8 cellular contexts compared by ENCODE assay signal in the genomic region with DNA sequence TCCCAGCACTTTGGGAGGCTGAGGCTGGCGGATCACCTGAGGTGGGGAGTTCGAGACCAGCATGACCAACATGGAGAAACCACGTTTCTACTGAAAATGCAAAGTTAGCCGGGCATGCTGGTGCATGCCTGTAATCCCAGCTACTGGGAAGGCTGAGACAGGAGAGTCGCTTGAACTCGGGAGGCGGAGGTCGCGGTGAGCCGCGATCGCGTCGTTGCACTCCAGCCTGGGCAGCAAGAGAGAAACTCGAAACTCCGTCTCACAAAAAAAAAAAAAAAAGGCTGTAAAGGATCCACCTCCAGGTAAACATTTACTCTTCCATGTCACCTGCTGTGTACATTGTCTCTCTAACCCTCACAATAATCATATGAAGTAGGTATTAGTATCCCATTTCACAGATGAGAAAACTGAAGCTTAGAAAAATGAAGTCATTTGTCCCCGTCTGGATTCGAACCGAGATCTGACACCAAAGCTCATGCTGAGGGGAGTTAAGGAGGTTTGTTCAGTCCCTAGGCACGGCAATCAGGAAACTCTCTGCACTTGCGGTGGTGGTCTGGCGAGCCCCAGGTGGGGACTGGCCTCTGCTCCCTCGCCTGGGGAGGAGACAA. TPM values are rescaled to one million over a fixed set of nuclear protein-coding genes. Genes with fewer than 3 reads are reported as not detected.
DNase-seq lines count a peak whose midpoint lies in the region; ATAC-seq and TF ChIP-seq lines count a peak whose summit lies in the region.

No MANE protein-coding gene starts in this region.

- no peak for TF ChIP-seq RAD21 in IMR-90 (IDR thresholded peaks at IDR 0.05; ENCODE audit: low read length)

- H4K5ac ChIP-seq in IMR-90 (ENCODE audit: low read depth, low read length) = no peak overlapping the region

- CTCF ChIA-PET in IMR-90 (lab: Yijun Ruan, JAX) = no interaction called here

- no peak overlapping the region for H2BK5ac ChIP-seq in IMR-90 (ENCODE audit: low read depth, low read length, poor library complexity, severe bottlenecking)

- H3K9me1 ChIP-seq in IMR-90 (ENCODE audit: insufficient read depth, low read length) = peaks cover 2% of the 10 kb centered on the region; the same call in 1 of the 2 replicates

- H3K9ac ChIP-seq in IMR-90 (ENCODE audit: low read depth, low read length) = no peak overlapping the region

- no peak overlapping the region for H3K4ac ChIP-seq in IMR-90 (ENCODE audit: low read depth, low read length)

- peaks cover 27 to 49% (median 34%) of the 10 kb centered on the region in 4 donors for H3K4me1 Mint-ChIP-seq in CD4-positive, CD25-positive, alpha-beta regulatory T cell
- peaks cover 21% of the 10 kb centered on the region for H3K4me1 Mint-ChIP-seq in chondrocyte (ENCODE audit: low read depth)
- no peaks in the 10 kb centered on the region for H3K4me1 Mint-ChIP-seq in nephron

- TF ChIP-seq POLR2A in IMR-90 (IDR thresholded peaks at IDR 0.05; ENCODE audit: low read depth, low read length) = no peak

- peaks cover 6 to 8% of the 10 kb centered on the region in 2 experiments for H3K9me3 ChIP-seq in CD4-positive, CD25-positive, alpha-beta regulatory T cell (ENCODE audit: control insufficient read depth in 2 of 2, low read length in 2 of 2)
- peaks cover 4% of the 10 kb centered on the region; the same call in 1 of the 2 replicates for H3K9me3 ChIP-seq in IMR-90 (ENCODE audit: control insufficient read depth, insufficient read depth, low read length)

- peaks cover 12% of the 10 kb centered on the region for H3K36me3 ChIP-seq in CD4-positive, CD25-positive, alpha-beta regulatory T cell (ENCODE audit: control insufficient read depth, insufficient read depth, low read length)
- no peaks in the 10 kb centered on the region for H3K36me3 ChIP-seq in IMR-90 (ENCODE audit: control insufficient read depth, insufficient read depth, low read length)

- no peak overlapping the region for H2AK5ac ChIP-seq in IMR-90 (ENCODE audit: low read depth, low read length)

- TF ChIP-seq CTCF in IMR-90 (conservative IDR thresholded peaks at IDR 0.05; ENCODE audit: low read depth, low read length) (no peak), chondrocyte (IDR thresholded peaks at IDR 0.05) (no peak), nephron (IDR thresholded peaks at IDR 0.05; ENCODE audit: unreplicated experiment in 3 of 3) (no peak)

- DNase-seq in CD4-positive, CD25-positive, alpha-beta regulatory T cell = no peak
- DNase-seq in IMR-90 = no peak
- DNase-seq in chondrocyte (ENCODE audit: low spot score) = no peak
- DNase-seq in midbrain (lab: John Stamatoyannopoulos, UW) = no peak

- no peak overlapping the region for H3K14ac ChIP-seq in IMR-90 (replicated peaks; ENCODE audit: low read depth, low read length)

- peaks cover 38% of the 10 kb centered on the region for H3K4me1 ChIP-seq in CD4-positive, CD25-positive, alpha-beta regulatory T cell (ENCODE audit: control insufficient read depth, insufficient read depth, low read length, poor library complexity, severe bottlenecking)
- H3K4me1 ChIP-seq in IMR-90 (ENCODE audit: control insufficient read depth, insufficient read depth, low read length) = no peaks in the 10 kb centered on the region

- H3K27me3 ChIP-seq in CD4-positive, CD25-positive, alpha-beta regulatory T cell (ENCODE audit: control insufficient read depth, insufficient read depth, low read length) = no peaks in the 10 kb centered on the region
- no peaks in the 10 kb centered on the region for H3K27me3 ChIP-seq in IMR-90 (ENCODE audit: control insufficient read depth, insufficient read depth, low read length)

- H2BK15ac ChIP-seq in IMR-90 (ENCODE audit: low read depth, low read length) = no peak overlapping the region

- in situ Hi-C loops in IMR-90 (cut with MboI; ENCODE audit: low sequenced_read_pairs) = no loop called here

- H4K91ac ChIP-seq in IMR-90 (ENCODE audit: insufficient read depth, low read depth, low read length) = no peak overlapping the region

- H2BK120ac ChIP-seq in IMR-90 (ENCODE audit: low read depth, low read length) = no peak overlapping the region

- no peaks in the 10 kb centered on the region for H3K27me3 Mint-ChIP-seq in CD4-positive, CD25-positive, alpha-beta regulatory T cell
- no peaks in the 10 kb centered on the region for H3K27me3 Mint-ChIP-seq in chondrocyte (ENCODE audit: low read depth)
- H3K27me3 Mint-ChIP-seq in nephron (ENCODE audit: low read depth) = peaks cover 40% of the 10 kb centered on the region

- peak overlapping the region; percentile 83 for H2AFZ ChIP-seq in IMR-90 (replicated peaks; ENCODE audit: low read length, poor library complexity)

- dilution Hi-C loops in IMR-90 (cut with HindIII; ENCODE audit: low sequenced_read_pairs, unreplicated experiment) = no loop called here

- peak overlapping the region; percentile 70 for H3K4me3 ChIP-seq in CD4-positive, CD25-positive, alpha-beta regulatory T cell (ENCODE audit: low read depth, low read length)
- H3K4me3 ChIP-seq in IMR-90 (ENCODE audit: insufficient read depth, low read depth, low read length) = no peak overlapping the region

- 68% methylated on average over 12 of the region's 23 CpGs; no CpG with 5 or more reads in 1 of the 2 experiments for WGBS in IMR-90 (ENCODE audit: extremely low coverage in 2 of 2, insufficient read length in 1 of 2), 2 experiments

- ATAC-seq in CD4-positive, CD25-positive, alpha-beta regulatory T cell (ENCODE audit: low read depth in 2 of 2) = no peak
- no peak for ATAC-seq in IMR-90 (ENCODE audit: low read depth)
- ATAC-seq in HG03097 (IDR thresholded peaks at IDR 0.05; ENCODE audit: low FRiP score, unreplicated experiment) = no peak
- ATAC-seq in HG03460 (IDR thresholded peaks at IDR 0.05; ENCODE audit: unreplicated experiment) = no peak
- ATAC-seq in HG03025 (IDR thresholded peaks at IDR 0.05; ENCODE audit: low FRiP score, unreplicated experiment) = no peak

- peak overlapping the region; percentile 87 for H3K27ac ChIP-seq in CD4-positive, CD25-positive, alpha-beta regulatory T cell (ENCODE audit: insufficient read depth, low read length, poor library complexity, severe bottlenecking)
- H3K27ac ChIP-seq in IMR-90 (ENCODE audit: insufficient read depth, low read length) = no peak overlapping the region

- H3K27ac Mint-ChIP-seq in CD4-positive, CD25-positive, alpha-beta regulatory T cell = peak overlapping the region; percentile 94 to 97 (median 96)
- H3K27ac Mint-ChIP-seq in chondrocyte (ENCODE audit: unreplicated experiment) = no peak overlapping the region
- no peak overlapping the region for H3K27ac Mint-ChIP-seq in nephron

- H3K9me3 Mint-ChIP-seq in CD4-positive, CD25-positive, alpha-beta regulatory T cell = peaks cover 0 to 12% (median 0%) of the 10 kb centered on the region in 7 donors
- H3K9me3 Mint-ChIP-seq in chondrocyte (ENCODE audit: low read depth) = peaks cover 31% of the 10 kb centered on the region
- H3K9me3 Mint-ChIP-seq in nephron = peaks cover 18% of the 10 kb centered on the region

- intact Hi-C loops in IMR-90 (cut with micrococcal nuclease) = no loop called here

- H3K36me3 Mint-ChIP-seq in CD4-positive, CD25-positive, alpha-beta regulatory T cell = peaks cover 32% of the 10 kb centered on the region
- H3K36me3 Mint-ChIP-seq in chondrocyte (ENCODE audit: low read depth) (no peaks in the 10 kb centered on the region), nephron (ENCODE audit: low read depth) (no peaks in the 10 kb centered on the region)

- no peak overlapping the region for H3K56ac ChIP-seq in IMR-90 (ENCODE audit: extremely low read depth, insufficient read depth, low read length)

- H2AK9ac ChIP-seq in IMR-90 (replicated peaks; ENCODE audit: low read depth, low read length, poor library complexity) = no peak overlapping the region

- BruUV-seq in IMR-90 (replicated peaks; lab: Mats Ljungman, UMichigan) = no TSS peak

- H3K79me1 ChIP-seq in IMR-90 (ENCODE audit: low read depth in 1 of 2, low read length in 2 of 2) = no peaks in the 10 kb centered on the region

- H3K23ac ChIP-seq in IMR-90 (ENCODE audit: low read depth, low read length) = no peak overlapping the region

- no peak overlapping the region for H3K4me2 ChIP-seq in IMR-90 (ENCODE audit: low read depth, low read length)

- peak overlapping the region; percentile 90 to 97 (median 96) for H3K4me3 Mint-ChIP-seq in CD4-positive, CD25-positive, alpha-beta regulatory T cell
- H3K4me3 Mint-ChIP-seq in chondrocyte (ENCODE audit: unreplicated experiment) = peak overlapping the region; percentile 22
- H3K4me3 Mint-ChIP-seq in nephron = peak overlapping the region in 2 of 3 experiments; percentile 26 to 51

- no peak overlapping the region for H3K18ac ChIP-seq in IMR-90 (ENCODE audit: low read depth, low read length)

- H2BK20ac ChIP-seq in IMR-90 (ENCODE audit: low read depth, low read length) = no peak overlapping the region

- POLR2A ChIA-PET in IMR-90 (lab: Charles Lee; ENCODE audit: unreplicated experiment) = no interaction called here

- no peaks in the 10 kb centered on the region for H4K20me1 ChIP-seq in IMR-90 (ENCODE audit: insufficient read depth, low read length)

- H4K8ac ChIP-seq in IMR-90 (ENCODE audit: low read depth in 2 of 2, low read length in 2 of 2) = no peak overlapping the region

TF ChIP-seq in IMR-90, 13 proteins besides CTCF, POLR2A, EP300 and RAD21:
- TF ChIP-seq NFE2L2 (IDR thresholded peaks at IDR 0.05; ENCODE audit: low read depth, low read length) = no peak
- no peak for TF ChIP-seq MAFK (IDR thresholded peaks at IDR 0.05; ENCODE audit: low read depth, low read length)

RNA-seq across cellular contexts. Expression of a gene that starts 0.5 kb away (rescaled TPM):
- total RNA-seq in CD4-positive, CD25-positive, alpha-beta regulatory T cell = 354 TPM
- 10 to 100 TPM; 65.9 to 76.0 (median 69.4) TPM for polyA plus RNA-seq in CD4-positive, CD25-positive, alpha-beta regulatory T cell
- total RNA-seq in IMR-90 (2012; rRNA removed) = 1.4 and 3.0 TPM in 2 replicates
- polyA plus RNA-seq in IMR-90 (2012; rRNA removed) = 0.47 and 0.72 TPM in 2 replicates
- polyA plus RNA-seq in IMR-90 (2012; cell fraction: cytosol; rRNA removed) = 0.25 and 0.32 TPM in 2 replicates
- 0.51 and 0.87 TPM in 2 replicates for polyA plus RNA-seq in IMR-90 (2012; cell fraction: nucleus; rRNA removed; ENCODE audit: low replicate concordance)
- total RNA-seq in chondrocyte = 2.0 to 11.8 TPM (median 3.1 TPM) in 3 replicates

RNA-seq across cellular contexts. Expression of a gene that starts 53.0 kb away (rescaled TPM):
- 11.5 TPM for total RNA-seq in CD4-positive, CD25-positive, alpha-beta regulatory T cell
- polyA plus RNA-seq in CD4-positive, CD25-positive, alpha-beta regulatory T cell = 1 to 10 TPM; 3.4 to 9.2 (median 6.6) TPM
- total RNA-seq in IMR-90 (2012; rRNA removed) (18.8 and 48.6 TPM in 2 replicates), chondrocyte (21.4 to 42.1 TPM (median 22.3 TPM) in 3 replicates)
- 23.9 and 29.4 TPM in 2 replicates for polyA plus RNA-seq in IMR-90 (2012; rRNA removed)
- 1.5 and 4.1 TPM in 2 replicates for polyA plus RNA-seq in IMR-90 (2012; cell fraction: cytosol; rRNA removed)
- 3.0 and 23.3 TPM in 2 replicates for polyA plus RNA-seq in IMR-90 (2012; cell fraction: nucleus; rRNA removed; ENCODE audit: low replicate concordance)

Comparison
In these comparisons a context has a peak if more than half of its experiments do, and no peak if none do; other contexts are left out.
1. H3K27ac Mint-ChIP-seq: peak in CD4-positive, CD25-positive, alpha-beta regulatory T cell (3 of 3); none in chondrocyte (single experiment) and nephron (0 of 3).
2. H3K4me3 Mint-ChIP-seq: peak in every context shown above with its lines; median percentile 96 in CD4-positive, CD25-positive, alpha-beta regulatory T cell; 38 in nephron; 22 in chondrocyte.
3. RNA of a gene that starts 0.5 kb away (total RNA-seq): 354 TPM in CD4-positive, CD25-positive, alpha-beta regulatory T cell (single experiment); 2.0 to 11.8 TPM in chondrocyte and 1.4 to 3.0 TPM in IMR-90; every median in the first group is over 10 times any median in the second.